In the genomic region with DNA sequence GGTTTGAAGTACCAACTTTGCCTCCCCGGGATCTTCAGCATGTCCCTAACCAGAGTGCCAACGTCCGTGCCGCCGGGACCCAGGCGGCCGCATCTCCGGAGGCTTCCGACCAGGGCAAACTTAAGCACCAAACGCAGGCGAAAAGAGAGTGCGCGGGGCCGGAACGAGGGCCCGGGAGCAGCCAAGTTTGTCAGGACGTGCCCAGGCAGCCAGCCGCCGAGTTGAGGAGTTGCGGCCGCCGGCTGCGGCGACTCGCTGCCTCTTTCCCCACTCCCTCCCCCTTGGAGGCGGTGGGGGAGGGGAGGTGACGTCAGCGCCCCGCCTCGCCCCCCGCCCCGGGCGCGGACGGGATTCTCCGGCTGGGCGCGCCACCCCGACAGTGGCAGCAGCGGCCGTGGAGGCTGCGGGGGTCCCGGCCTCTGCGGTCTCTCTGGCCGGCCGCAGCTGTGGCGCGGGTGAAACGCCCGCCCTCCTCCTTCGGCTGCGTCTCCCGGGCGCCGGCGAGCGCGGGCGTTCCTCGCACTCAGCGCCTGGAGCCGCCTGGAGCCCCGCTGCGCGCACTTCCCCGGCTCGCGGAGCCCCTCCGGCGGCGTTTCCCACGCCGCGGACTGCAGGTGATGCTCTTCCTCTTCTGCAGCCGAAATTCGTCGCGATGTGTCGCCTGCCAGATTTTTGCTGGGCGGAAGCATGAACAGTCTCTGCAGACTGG, we compare ENCODE assay signal across 8 cellular contexts.
DNase-seq lines count a peak whose midpoint lies in the region; ATAC-seq lines count a peak whose summit lies in the region.

No MANE protein-coding gene starts in this region.

- DNase-seq in NCI-H524 (lab: John Stamatoyannopoulos, UW) (peak; percentile 3 to 48), NCI-H524 treated with DMSO at 0.1 percent for 48 hours (lab: John Stamatoyannopoulos, UW) (no peak), NCI-H748 (lab: John Stamatoyannopoulos, UW; ENCODE audit: unreplicated experiment) (peak; percentile 76), cerebellar cortex (ENCODE audit: low spot score) (peak; percentile 60), kidney tubule cell (ENCODE audit: low spot score) (peak; percentile 87)
- peak; percentile 7 for DNase-seq in stimulated activated naive CD8-positive, alpha-beta T cell treated with anti-CD3 and anti-CD28 coated beads, Interleukin-15, Interleukin-2, amounts not matched to agents 100 U/mL and 50 U/mL, for 24 hours

- ATAC-seq in stimulated activated naive CD8-positive, alpha-beta T cell treated with anti-CD3 and anti-CD28 coated beads, Interleukin-15, Interleukin-2, amounts not matched to agents 100 U/mL and 50 U/mL, for 24 hours: no peak
- ATAC-seq in GM19023 (IDR thresholded peaks at IDR 0.05; ENCODE audit: unreplicated experiment): no peak
- no peak for ATAC-seq in GM18861 (IDR thresholded peaks at IDR 0.05; ENCODE audit: unreplicated experiment)
